3 cellular contexts compared by ENCODE assay signal in genomic region chr1:210196266-210196665, GRCh38. TPM values are rescaled to one million over a fixed set of nuclear protein-coding genes. Genes with fewer than 3 reads are reported as not detected.
"Had no signal": no experiment of that assay in that cellular context is flagged by ENCODE, and none has a peak within 500 bp of the region (broad histone marks: within the 10 kb centered on the region; RNA-seq: fewer than 3 reads in every experiment).

No MANE protein-coding gene starts in this region.

RNA-seq across cellular contexts. Expression of gene SERTAD4, which starts 36.3 kb away (rescaled TPM):
- total RNA-seq: naive thymus-derived CD8-positive, alpha-beta T cell; natural killer cell treated with Interleukin-12 subunit alpha and Interleukin-12 subunit beta and Interleukin-15 and Interleukin-18, amount 100 ng/mL, for 72 hours; right lobe of liver had no signal
- polyA plus RNA-seq: naive thymus-derived CD8-positive, alpha-beta T cell had no signal
